ENCODE assay signal across 1 cellular context in the genomic region with DNA sequence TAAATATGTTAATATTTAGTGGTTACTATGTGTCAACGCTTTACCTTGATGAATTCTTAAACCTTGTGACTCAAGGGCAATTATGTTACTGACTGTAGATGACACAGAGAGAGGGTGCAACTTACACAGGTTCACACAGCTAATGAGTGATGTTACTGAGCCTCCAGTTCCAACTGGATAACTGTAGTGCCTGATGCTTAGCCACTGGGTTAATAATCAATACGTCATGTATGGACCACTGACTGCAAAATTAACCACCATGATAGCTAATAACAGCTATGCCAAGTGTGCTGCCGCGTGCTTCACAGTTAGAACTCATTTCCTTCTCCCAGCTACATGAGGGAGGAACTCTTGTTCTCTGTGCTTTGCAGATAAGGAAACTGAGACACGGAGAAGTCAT.
TF ChIP-seq lines count a peak whose summit lies in the region.

No MANE protein-coding gene starts in this region.

TF ChIP-seq in HepG2, 621 proteins besides CTCF, POLR2A, EP300 and RAD21:
- 0 out of 2 replicates have a peak, but pooled peaks have one; percentile 1 for TF ChIP-seq CREB1 (IDR thresholded peaks at IDR 0.05)
- TF ChIP-seq CREB1 (CRISPR knock-in tag; IDR thresholded peaks at IDR 0.05) = no peak
- no peak for TF ChIP-seq ZNF703 (CRISPR knock-in tag; IDR thresholded peaks at IDR 0.05; ENCODE audit: borderline replicate concordance)
